ENCODE assay signal across 17 cellular contexts in genomic region chr14:40398981-40399380, GRCh38.
"Had no signal": no experiment of that assay in that cellular context is flagged by ENCODE, and none has a peak within 500 bp of the region (broad histone marks: within the 10 kb centered on the region; RNA-seq: fewer than 3 reads in every experiment).

No MANE protein-coding gene starts in this region.

- H3K27me3 Mint-ChIP-seq: dendritic cell treated with granulocyte-macrophage colony-stimulating factor and Interleukin-4, amounts not matched to agents 40 ng/mL and 50 ng/mL, for 4 days; naive thymus-derived CD4-positive, alpha-beta T cell had no signal

- H3K4me2 ChIP-seq: hepatocyte had no signal

- H2AFZ ChIP-seq: hepatocyte had no signal

- ATAC-seq: foreskin keratinocyte; gastroesophageal sphincter; heart left ventricle; left cardiac atrium; left lung; left ventricle myocardium superior; lower lobe of right lung; naive thymus-derived CD4-positive, alpha-beta T cell had no signal

- H3K27me3 ChIP-seq: esophagus muscularis mucosa, foreskin keratinocyte, gastroesophageal sphincter, heart left ventricle, hepatocyte, left lung had no signal

- H3K9me3 Mint-ChIP-seq: dendritic cell treated with granulocyte-macrophage colony-stimulating factor and Interleukin-4, amounts not matched to agents 40 ng/mL and 50 ng/mL, for 4 days had no signal

- H3K79me2 ChIP-seq: hepatocyte had no signal

- DNase-seq: effector CD4-positive, alpha-beta T cell; effector memory CD4-positive, alpha-beta T cell; foreskin keratinocyte; heart left ventricle; hypothalamus; left cardiac atrium; left lung; left ventricle myocardium superior; lower lobe of right lung; mesenchymal stem cell; midbrain; naive thymus-derived CD4-positive, alpha-beta T cell had no signal

- H3K27ac Mint-ChIP-seq: dendritic cell treated with granulocyte-macrophage colony-stimulating factor and Interleukin-4, amounts not matched to agents 40 ng/mL and 50 ng/mL, for 4 days; naive thymus-derived CD4-positive, alpha-beta T cell had no signal

- H3K36me3 ChIP-seq: esophagus muscularis mucosa, gastroesophageal sphincter, heart left ventricle, left lung, lower lobe of right lung had no signal

- H3K4me1 ChIP-seq: esophagus muscularis mucosa, foreskin keratinocyte, gastroesophageal sphincter, heart left ventricle, left lung, lower lobe of right lung had no signal

- H3K36me3 Mint-ChIP-seq: naive thymus-derived CD4-positive, alpha-beta T cell had no signal

- H3K4me3 Mint-ChIP-seq: dendritic cell treated with granulocyte-macrophage colony-stimulating factor and Interleukin-4, amounts not matched to agents 40 ng/mL and 50 ng/mL, for 4 days; naive thymus-derived CD4-positive, alpha-beta T cell had no signal

- H3K9me3 ChIP-seq: esophagus muscularis mucosa, gastroesophageal sphincter, heart left ventricle, left lung, lower lobe of right lung had no signal

- H3K27ac ChIP-seq: coronary artery, esophagus muscularis mucosa, foreskin keratinocyte, gastroesophageal sphincter, heart left ventricle, hepatocyte, left lung, lower lobe of right lung had no signal

- H3K4me3 ChIP-seq: coronary artery, esophagus muscularis mucosa, gastroesophageal sphincter, heart left ventricle, hepatocyte, left lung, lower lobe of right lung had no signal

- H3K4me1 Mint-ChIP-seq: naive thymus-derived CD4-positive, alpha-beta T cell had no signal
